20 cellular contexts compared by ENCODE assay signal in the genomic region with DNA sequence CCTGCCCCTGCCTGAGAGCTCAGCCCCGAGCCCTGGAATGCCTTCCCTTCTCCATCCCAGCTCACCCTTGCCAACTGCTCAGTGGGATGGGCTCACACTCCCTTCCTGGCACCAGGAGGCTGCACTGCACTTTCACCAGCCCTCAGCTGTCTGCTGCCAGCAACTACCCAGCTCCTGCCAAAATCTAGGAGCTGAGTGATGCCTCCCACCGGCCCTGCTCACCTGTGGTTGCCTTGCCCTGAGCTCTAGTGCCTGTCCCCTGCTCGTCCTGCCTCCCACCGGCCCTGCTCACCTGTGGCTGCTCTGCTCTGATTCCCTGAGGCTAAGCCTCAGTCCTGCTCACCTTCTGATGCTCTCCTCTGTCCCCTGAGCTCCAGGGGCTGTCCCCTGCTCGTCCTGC.
DNase-seq lines count a peak whose midpoint lies in the region; ATAC-seq and TF ChIP-seq lines count a peak whose summit lies in the region.
"Had no signal": no experiment of that assay in that cellular context is flagged by ENCODE, and none has a peak within 500 bp of the region (broad histone marks: within the 10 kb centered on the region; RNA-seq: fewer than 3 reads in every experiment).

No MANE protein-coding gene starts in this region.

- no peak overlapping the region for H3K4me3 ChIP-seq in right cardiac atrium (ENCODE audit: low read length)
- H3K4me3 ChIP-seq in RWPE2 (ENCODE audit: severe bottlenecking): no peak overlapping the region
- H3K4me3 ChIP-seq in right lobe of liver: no peak overlapping the region
- no peak overlapping the region for H3K4me3 ChIP-seq in upper lobe of right lung
- no peak overlapping the region for H3K4me3 ChIP-seq in body of pancreas
- H3K4me3 ChIP-seq: prostate gland, testis had no signal

- 48% methylated on average over 4 of the region's 5 CpGs for whole genome bisulfite sequencing in right cardiac atrium
- WGBS in right lobe of liver (ENCODE audit: insufficient coverage, low coverage, low lambda C conversion rate, missing lambda C conversion rate): no CpG with 5 or more reads among the region's 5 CpGs
- 46 to 56% methylated on average over 3 to 4 of the region's 5 CpGs for WGBS in body of pancreas, 2 donors

- DNase-seq in right cardiac atrium (no peak), left ventricle myocardium superior (no peak), RWPE2 (ENCODE audit: low spot score) (peak; percentile 75), right lobe of liver (peak; percentile 76 to 93 (median 82)), upper lobe of right lung (no peak), body of pancreas (no peak), NCI-H2107 (lab: John Stamatoyannopoulos, UW) (no peak)
- no peak for DNase-seq in stimulated activated CD4-positive, alpha-beta T cell treated with anti-CD3 and anti-CD28 coated beads, Interleukin-4, amount 100 ng/mL, for 1 hour
- DNase-seq: activated CD4-positive, alpha-beta T cell treated with anti-CD3 and anti-CD28 coated beads, Interleukin-2, amount 50 U/mL, for 48 hours; activated naive CD4-positive, alpha-beta T cell treated with anti-CD3 and anti-CD28 coated beads, Interleukin-2, amount 10 ng/mL, durations not matched to agents 7 days and 5 days; CD4-positive, CD25-positive, alpha-beta regulatory T cell; DMS153; islet precursor cell; NCI-H1417 treated with DMSO at 0.1 percent for 48 hours; nephron progenitor cell; SHP77 treated with DMSO at 0.1 percent for 48 hours; T-helper 2 cell; testis; WERI-Rb-1 had no signal

- TF ChIP-seq CTCF in RWPE2 (IDR thresholded peaks at IDR 0.05; ENCODE audit: poor library complexity, severe bottlenecking): no peak
- TF ChIP-seq CTCF in right lobe of liver (IDR thresholded peaks at IDR 0.05): no peak
- no peak for TF ChIP-seq CTCF in upper lobe of right lung (IDR thresholded peaks at IDR 0.05)
- no peak for TF ChIP-seq CTCF in body of pancreas (IDR thresholded peaks at IDR 0.05)

- no peaks in the 10 kb centered on the region for H3K27me3 ChIP-seq in right cardiac atrium (ENCODE audit: control insufficient read depth, insufficient read depth)
- H3K27me3 ChIP-seq in RWPE2 (ENCODE audit: insufficient read depth, poor library complexity, severe bottlenecking): no peaks in the 10 kb centered on the region
- no peaks in the 10 kb centered on the region for H3K27me3 ChIP-seq in right lobe of liver
- H3K27me3 ChIP-seq in upper lobe of right lung: no peaks in the 10 kb centered on the region
- H3K27me3 ChIP-seq in body of pancreas: no peaks in the 10 kb centered on the region
- H3K27me3 ChIP-seq: testis had no signal

- no peaks in the 10 kb centered on the region for H3K36me3 ChIP-seq in RWPE2 (ENCODE audit: low read depth)
- no peaks in the 10 kb centered on the region for H3K36me3 ChIP-seq in right lobe of liver
- no peaks in the 10 kb centered on the region for H3K36me3 ChIP-seq in upper lobe of right lung
- H3K36me3 ChIP-seq in body of pancreas (replicated peaks in 1 of 2; ENCODE audit: insufficient read depth in 1 of 2, low read depth in 2 of 2): no peaks in the 10 kb centered on the region
- H3K36me3 ChIP-seq: prostate gland, WERI-Rb-1 had no signal

- intact Hi-C loops in right cardiac atrium (cut with DNase I) (no loop called here), left ventricle myocardium superior (cut with micrococcal nuclease) (no loop called here), right lobe of liver (cut with DNase I) (no loop called here), upper lobe of right lung (cut with DNase I) (no loop called here), body of pancreas (cut with DNase I) (no loop called here)

- H3K9me3 ChIP-seq in right cardiac atrium (ENCODE audit: control insufficient read depth, low read length): no peaks in the 10 kb centered on the region
- H3K9me3 ChIP-seq in RWPE2 (ENCODE audit: severe bottlenecking): no peaks in the 10 kb centered on the region
- no peaks in the 10 kb centered on the region for H3K9me3 ChIP-seq in right lobe of liver
- no peaks in the 10 kb centered on the region for H3K9me3 ChIP-seq in upper lobe of right lung
- H3K9me3 ChIP-seq in body of pancreas: no peaks in the 10 kb centered on the region
- H3K9me3 ChIP-seq: prostate gland, testis had no signal

- H3K27ac ChIP-seq in right cardiac atrium (ENCODE audit: low read length) (no peak overlapping the region), RWPE2 (ENCODE audit: poor library complexity, severe bottlenecking) (no peak overlapping the region), right lobe of liver (no peak overlapping the region), upper lobe of right lung (no peak overlapping the region), body of pancreas (no peak overlapping the region)
- H3K27ac ChIP-seq: prostate gland, testis, WERI-Rb-1 had no signal

- no peak for TF ChIP-seq POLR2A in right lobe of liver (IDR thresholded peaks at IDR 0.05)
- TF ChIP-seq POLR2A in body of pancreas (IDR thresholded peaks at IDR 0.05): no peak

- peak; percentile 42 to 45 for ATAC-seq in right cardiac atrium
- ATAC-seq in left ventricle myocardium superior: no peak
- peak; percentile 55 for ATAC-seq in RWPE2 (ENCODE audit: low read depth)
- peak; percentile 88 to 94 (median 90) for ATAC-seq in right lobe of liver
- peak; percentile 43 for ATAC-seq in upper lobe of right lung
- ATAC-seq in body of pancreas: no peak

- H3K4me1 ChIP-seq in right cardiac atrium (ENCODE audit: control insufficient read depth, insufficient read depth, low read length) (no peaks in the 10 kb centered on the region), RWPE2 (ENCODE audit: insufficient read depth, poor library complexity, severe bottlenecking) (no peaks in the 10 kb centered on the region), right lobe of liver (peaks cover 0 to 3% (median 0%) of the 10 kb centered on the region in 4 donors), upper lobe of right lung (no peaks in the 10 kb centered on the region), body of pancreas (no peaks in the 10 kb centered on the region)
- H3K4me1 ChIP-seq: prostate gland, testis had no signal

Comparison
In these comparisons a context has a peak if more than half of its experiments do, and no peak if none do; other contexts are left out.
1. ATAC-seq: peak in right cardiac atrium (2 of 2), RWPE2 (single experiment), right lobe of liver (4 of 4) and upper lobe of right lung (single experiment); none in left ventricle myocardium superior (single experiment) and body of pancreas (single experiment).
2. DNase-seq: peak in RWPE2 (single experiment) and right lobe of liver (3 of 3); none in right cardiac atrium (0 of 3), left ventricle myocardium superior (single experiment), upper lobe of right lung (single experiment), stimulated activated CD4-positive, alpha-beta T cell treated with anti-CD3 and anti-CD28 coated beads, Interleukin-4, amount 100 ng/mL, for 1 hour (single experiment), body of pancreas (0 of 4) and NCI-H2107 (single experiment).